In the genomic region with DNA sequence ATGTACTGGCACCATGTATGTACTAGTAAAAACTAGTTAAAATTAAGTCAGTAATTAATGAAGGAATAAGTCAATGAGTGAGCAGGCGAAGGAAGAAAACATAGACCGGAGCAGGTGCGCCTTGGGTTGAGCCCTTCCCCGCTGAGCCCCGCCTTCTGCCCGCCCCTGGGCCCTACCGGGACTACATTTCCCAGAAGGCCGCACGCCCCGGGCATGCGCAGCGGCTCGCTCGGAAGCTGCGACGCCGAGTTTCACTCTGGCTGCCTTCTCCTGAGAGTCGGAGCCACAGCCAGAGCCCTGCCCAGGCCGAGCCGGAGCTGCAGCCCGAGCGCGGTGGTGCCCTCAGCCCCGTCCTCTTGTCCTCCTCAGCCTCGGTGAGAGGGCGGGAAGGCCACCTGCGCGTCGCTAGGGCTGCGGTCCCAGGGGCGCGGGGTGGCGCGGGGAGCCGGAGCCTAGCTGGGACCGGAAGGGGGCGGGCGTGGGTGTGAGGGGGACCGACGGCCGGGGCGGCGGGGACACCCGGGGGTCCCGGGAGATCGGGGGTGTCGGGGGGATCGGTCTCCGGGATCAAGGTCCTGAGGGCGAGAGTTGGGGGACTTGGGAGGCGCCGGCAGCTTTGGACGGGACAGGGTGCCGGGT, we compare ENCODE assay signal across 8 cellular contexts. TPM values are rescaled to one million over a fixed set of nuclear protein-coding genes. Genes with fewer than 3 reads are reported as not detected.
DNase-seq lines count a peak whose midpoint lies in the region; ATAC-seq and TF ChIP-seq lines count a peak whose summit lies in the region.
"Not testable (repeated sequence)": the region's sequence is repeated elsewhere in the genome, so short reads cannot be mapped to it uniquely, and the experiment has no call there.

A gene (plus strand): TSS at position 247 of the 639 bp plus-strand sequence. CDS start 18,801 bp downstream, outside the sequence.

- H3K27ac Mint-ChIP-seq in T-helper 17 cell; activated naive CD4-positive, alpha-beta T cell treated with anti-CD3 and anti-CD28 coated beads, Interleukin-2, amount 50 U/mL, for 24 hours; nephron; stimulated activated naive CD8-positive, alpha-beta T cell treated with anti-CD3 and anti-CD28 coated beads, Interleukin-15, Interleukin-2, amounts not matched to agents 100 ng/mL and 50 ng/mL, for 24 hours: not testable (repeated sequence)

- DNase-seq in GM06990 (ENCODE audit: extremely low read depth, insufficient read length); foreskin keratinocyte: not testable (repeated sequence)
- peak; percentile 21 to 42 (median 29) for DNase-seq in T-helper 17 cell

- H3K27ac ChIP-seq in foreskin keratinocyte, result not testable (repeated sequence)

- not testable (repeated sequence) for H3K27me3 Mint-ChIP-seq in T-helper 17 cell; activated naive CD4-positive, alpha-beta T cell treated with anti-CD3 and anti-CD28 coated beads, Interleukin-2, amount 50 U/mL, for 24 hours; nephron (ENCODE audit: low read depth); stimulated activated naive CD8-positive, alpha-beta T cell treated with anti-CD3 and anti-CD28 coated beads, Interleukin-15, Interleukin-2, amounts not matched to agents 100 ng/mL and 50 ng/mL, for 24 hours

- H3K4me3 ChIP-seq in GM06990 (replicated peaks; ENCODE audit: low read depth, low read length), result peak within 1 kb of the TSS; percentile 61

- H3K9me3 Mint-ChIP-seq in activated naive CD4-positive, alpha-beta T cell treated with anti-CD3 and anti-CD28 coated beads, Interleukin-2, amount 50 U/mL, for 24 hours; nephron; stimulated activated naive CD8-positive, alpha-beta T cell treated with anti-CD3 and anti-CD28 coated beads, Interleukin-15, Interleukin-2, amounts not matched to agents 100 ng/mL and 50 ng/mL, for 24 hours: not testable (repeated sequence)

- not testable (repeated sequence) for H3K9me3 ChIP-seq in T-helper 17 cell (ENCODE audit: control insufficient read depth, low read length, poor library complexity, severe bottlenecking)

- ATAC-seq in GM21576 (IDR thresholded peaks at IDR 0.05; ENCODE audit: unreplicated experiment) (peak; percentile 96), HG03378 (IDR thresholded peaks at IDR 0.05; ENCODE audit: unreplicated experiment) (peak; percentile 94), T-helper 17 cell (peak; percentile 98), foreskin keratinocyte (peak; percentile 92)

- H3K4me3 Mint-ChIP-seq in T-helper 17 cell (peak within 1 kb of the TSS; percentile 68), nephron (peak within 1 kb of the TSS in 2 of 3 experiments; percentile 55 to 71)
- H3K4me3 Mint-ChIP-seq in activated naive CD4-positive, alpha-beta T cell treated with anti-CD3 and anti-CD28 coated beads, Interleukin-2, amount 50 U/mL, for 24 hours, result peak within 1 kb of the TSS; percentile 57
- H3K4me3 Mint-ChIP-seq in stimulated activated naive CD8-positive, alpha-beta T cell treated with anti-CD3 and anti-CD28 coated beads, Interleukin-15, Interleukin-2, amounts not matched to agents 100 ng/mL and 50 ng/mL, for 24 hours, result peak within 1 kb of the TSS; percentile 45

- H3K4me1 Mint-ChIP-seq in T-helper 17 cell; nephron; stimulated activated naive CD8-positive, alpha-beta T cell treated with anti-CD3 and anti-CD28 coated beads, Interleukin-15, Interleukin-2, amounts not matched to agents 100 ng/mL and 50 ng/mL, for 24 hours (ENCODE audit: low read depth): not testable (repeated sequence)
- peaks cover 11% of the 10 kb centered on the region for H3K4me1 Mint-ChIP-seq in activated naive CD4-positive, alpha-beta T cell treated with anti-CD3 and anti-CD28 coated beads, Interleukin-2, amount 50 U/mL, for 24 hours

- not testable (repeated sequence) for TF ChIP-seq CTCF in GM06990 (IDR thresholded peaks at IDR 0.05; ENCODE audit: insufficient read depth, low read length, poor library complexity, severe bottlenecking); foreskin keratinocyte (conservative IDR thresholded peaks at IDR 0.05); nephron (IDR thresholded peaks at IDR 0.05; ENCODE audit: unreplicated experiment in 3 of 3)

- not testable (repeated sequence) for H3K36me3 ChIP-seq in GM06990 (ENCODE audit: control insufficient read depth, insufficient read depth, low read length)

- not testable (repeated sequence) for H3K4me1 ChIP-seq in foreskin keratinocyte

- not testable (repeated sequence) for H3K27me3 ChIP-seq in GM06990 (replicated peaks; ENCODE audit: control insufficient read depth, insufficient read depth, low read length); foreskin keratinocyte

- not testable (repeated sequence) for H3K36me3 Mint-ChIP-seq in T-helper 17 cell (ENCODE audit: low read depth); activated naive CD4-positive, alpha-beta T cell treated with anti-CD3 and anti-CD28 coated beads, Interleukin-2, amount 50 U/mL, for 24 hours; nephron (ENCODE audit: low read depth); stimulated activated naive CD8-positive, alpha-beta T cell treated with anti-CD3 and anti-CD28 coated beads, Interleukin-15, Interleukin-2, amounts not matched to agents 100 ng/mL and 50 ng/mL, for 24 hours (ENCODE audit: low read depth)

RNA-seq across cellular contexts. Expression of the gene that starts here (rescaled TPM):
- total RNA-seq in T-helper 17 cell, result 10 to 100 TPM; 23.6 to 26.3 TPM
- total RNA-seq in foreskin keratinocyte, result 31.8 and 32.1 TPM in 2 replicates
- 38.6 and 41.0 TPM in 2 replicates for polyA plus RNA-seq in foreskin keratinocyte
